8 cellular contexts compared by ENCODE assay signal in the genomic region with DNA sequence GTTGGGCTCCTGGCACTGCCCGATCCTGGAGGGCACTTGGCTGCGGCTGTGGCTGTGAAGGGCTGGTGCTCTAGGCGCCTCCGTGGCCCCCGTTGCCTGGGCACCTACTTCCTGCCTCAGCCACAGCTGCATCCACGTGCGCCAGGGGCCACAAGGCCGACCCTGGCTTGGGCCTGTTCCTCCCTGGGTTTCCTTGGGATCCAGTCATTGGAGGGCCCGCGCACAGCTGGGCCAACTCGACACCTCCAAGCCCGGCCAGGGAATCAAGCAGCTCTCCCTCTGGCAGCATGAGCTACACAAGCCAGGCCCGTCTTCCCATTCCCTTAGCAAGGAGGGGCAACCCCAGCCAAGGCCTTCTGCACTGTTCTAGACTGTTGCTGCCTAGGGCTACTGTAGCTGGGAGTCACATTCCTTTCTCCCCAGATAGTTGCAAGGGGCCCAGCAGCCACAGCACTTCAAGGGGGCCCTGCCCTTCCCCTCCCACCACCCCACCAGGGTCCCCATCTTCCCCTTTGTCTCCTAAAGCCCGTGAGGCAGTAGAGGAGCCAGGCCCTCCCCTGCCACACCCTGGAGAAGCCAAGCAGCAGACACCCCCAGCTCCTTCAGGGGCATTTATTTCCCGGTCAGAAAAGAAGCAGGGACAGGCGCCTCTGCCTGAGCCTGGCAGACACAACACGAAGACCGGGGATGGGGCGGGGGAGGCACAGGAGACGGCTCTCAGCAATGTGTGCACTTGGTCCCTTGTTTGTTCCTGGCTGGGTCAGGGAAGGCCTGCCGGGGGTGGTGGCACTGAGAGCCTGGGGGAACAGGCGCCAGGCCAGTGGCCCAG. TPM values are rescaled to one million over a fixed set of nuclear protein-coding genes. Genes with fewer than 3 reads are reported as not detected.
A peak's percentile ranks its signal among the peaks of the same experiment; 100 is the strongest.
DNase-seq lines count a peak whose midpoint lies in the region; ATAC-seq and TF ChIP-seq lines count a peak whose summit lies in the region.

No MANE protein-coding gene starts in this region.

- DNase-seq in activated naive CD4-positive, alpha-beta T cell treated with anti-CD3 and anti-CD28 coated beads, Interleukin-2, amount 10 ng/mL, durations not matched to agents 7 days and 5 days: peak; percentile 36
- no peak for DNase-seq in activated naive CD4-positive, alpha-beta T cell treated with anti-CD3 and anti-CD28 coated beads, Interleukin-2, amount 50 U/mL, for 16 hours
- DNase-seq in RPMI7951 (ENCODE audit: low read depth): peak; percentile 77
- DNase-seq in chondrocyte (ENCODE audit: low spot score): no peak
- no peak for DNase-seq in activated gamma-delta T cell treated with Interleukin-2 at 50 U/mL for 16 hours
- no peak for DNase-seq in retina

- no peak overlapping the region for H3K4me3 ChIP-seq in mucosa of stomach (ENCODE audit: low read length)

- peak overlapping the region; percentile 41 for H3K9ac ChIP-seq in mucosa of stomach (ENCODE audit: low read length)

- H3K36me3 Mint-ChIP-seq in activated naive CD4-positive, alpha-beta T cell treated with anti-CD3 and anti-CD28 coated beads, Interleukin-2, amount 10 ng/mL, durations not matched to agents 7 days and 5 days: peaks cover 31% of the 10 kb centered on the region
- peaks cover 6% of the 10 kb centered on the region for H3K36me3 Mint-ChIP-seq in chondrocyte (ENCODE audit: low read depth)

- H3K4me1 ChIP-seq in mucosa of stomach (ENCODE audit: control insufficient read depth, insufficient read depth, low read length): peaks cover 81% of the 10 kb centered on the region

- H3K27ac Mint-ChIP-seq in activated naive CD4-positive, alpha-beta T cell treated with anti-CD3 and anti-CD28 coated beads, Interleukin-2, amount 10 ng/mL, durations not matched to agents 7 days and 5 days: peak overlapping the region; percentile 81
- H3K27ac Mint-ChIP-seq in chondrocyte (ENCODE audit: unreplicated experiment): peak overlapping the region; percentile 94

- CTCF ChIA-PET in activated naive CD4-positive, alpha-beta T cell treated with anti-CD3 and anti-CD28 coated beads, Interleukin-2, amount 10 ng/mL, durations not matched to agents 7 days and 5 days (lab: Charles Lee): interaction anchor here (0.6 kb wide), 1 partner anchor 14 kb away, joined by 5 read pairs; no protein-coding TSS in a partner anchor

- H3K36me3 ChIP-seq in mucosa of stomach (ENCODE audit: control insufficient read depth, insufficient read depth, low read length): peaks cover 11% of the 10 kb centered on the region

- peaks cover 55% of the 10 kb centered on the region for H3K4me1 Mint-ChIP-seq in activated naive CD4-positive, alpha-beta T cell treated with anti-CD3 and anti-CD28 coated beads, Interleukin-2, amount 10 ng/mL, durations not matched to agents 7 days and 5 days
- H3K4me1 Mint-ChIP-seq in chondrocyte (ENCODE audit: low read depth): peaks cover 73% of the 10 kb centered on the region

- no peaks in the 10 kb centered on the region for H3K9me3 Mint-ChIP-seq in activated naive CD4-positive, alpha-beta T cell treated with anti-CD3 and anti-CD28 coated beads, Interleukin-2, amount 10 ng/mL, durations not matched to agents 7 days and 5 days
- H3K9me3 Mint-ChIP-seq in chondrocyte (ENCODE audit: low read depth): no peaks in the 10 kb centered on the region

- no peaks in the 10 kb centered on the region for H3K9me3 ChIP-seq in mucosa of stomach (ENCODE audit: control insufficient read depth, low read length)

- H3K4me3 Mint-ChIP-seq in activated naive CD4-positive, alpha-beta T cell treated with anti-CD3 and anti-CD28 coated beads, Interleukin-2, amount 10 ng/mL, durations not matched to agents 7 days and 5 days: peak overlapping the region; percentile 37
- H3K4me3 Mint-ChIP-seq in chondrocyte (ENCODE audit: unreplicated experiment): no peak overlapping the region

- H3K27me3 Mint-ChIP-seq in activated naive CD4-positive, alpha-beta T cell treated with anti-CD3 and anti-CD28 coated beads, Interleukin-2, amount 10 ng/mL, durations not matched to agents 7 days and 5 days: no peaks in the 10 kb centered on the region
- no peaks in the 10 kb centered on the region for H3K27me3 Mint-ChIP-seq in chondrocyte (ENCODE audit: low read depth)

- no peak for TF ChIP-seq CTCF in chondrocyte (IDR thresholded peaks at IDR 0.05)

- H3K27me3 ChIP-seq in mucosa of stomach (ENCODE audit: control insufficient read depth, insufficient read depth, low read length): no peaks in the 10 kb centered on the region

- no peak for ATAC-seq in GM21447 (IDR thresholded peaks at IDR 0.05; ENCODE audit: unreplicated experiment)

RNA-seq across cellular contexts. Expression of a gene that starts 3.8 kb away (rescaled TPM):
- total RNA-seq in RPMI7951 (2014; rRNA removed; shearing (Covaris generic)): 137 and 170 TPM in 2 replicates
- 452 to 481 TPM (median 476 TPM) in 3 replicates for total RNA-seq in chondrocyte

RNA-seq across cellular contexts. Expression of a gene that starts 7.0 kb away (rescaled TPM):
- total RNA-seq in RPMI7951 (2014; rRNA removed; shearing (Covaris generic)): 666 and 757 TPM in 2 replicates
- 958 to 1,257 TPM (median 1,012 TPM) in 3 replicates for total RNA-seq in chondrocyte

RNA-seq across cellular contexts. Expression of a gene that starts 24.0 kb away (rescaled TPM):
- 159 and 274 TPM in 2 replicates for total RNA-seq in RPMI7951 (2014; rRNA removed; shearing (Covaris generic))
- 56.0 to 73.7 TPM (median 59.8 TPM) in 3 replicates for total RNA-seq in chondrocyte

RNA-seq across cellular contexts. Expression of a gene that starts 24.2 kb away (rescaled TPM):
- 241 and 342 TPM in 2 replicates for total RNA-seq in RPMI7951 (2014; rRNA removed; shearing (Covaris generic))
- total RNA-seq in chondrocyte: 120 to 132 TPM (median 122 TPM) in 3 replicates

RNA-seq across cellular contexts. Expression of a gene that starts 32.5 kb away (rescaled TPM):
- not detected in 2 replicates for total RNA-seq in RPMI7951 (2014; rRNA removed; shearing (Covaris generic))
- not detected in 3 replicates for total RNA-seq in chondrocyte

Comparison
In these comparisons a context has a peak if more than half of its experiments do, and no peak if none do; other contexts are left out.
1. DNase-seq: peak in activated naive CD4-positive, alpha-beta T cell treated with anti-CD3 and anti-CD28 coated beads, Interleukin-2, amount 10 ng/mL, durations not matched to agents 7 days and 5 days (single experiment) and RPMI7951 (single experiment); none in activated naive CD4-positive, alpha-beta T cell treated with anti-CD3 and anti-CD28 coated beads, Interleukin-2, amount 50 U/mL, for 16 hours (single experiment), chondrocyte (single experiment), activated gamma-delta T cell treated with Interleukin-2 at 50 U/mL for 16 hours (single experiment) and retina (single experiment).